In genomic region chr11:104917259-104918112, GRCh38 we compare ENCODE assay signal across 8 cellular contexts. TPM values are rescaled to one million over a fixed set of nuclear protein-coding genes. Genes with fewer than 3 reads are reported as not detected.
DNase-seq lines count a peak whose midpoint lies in the region; ATAC-seq and TF ChIP-seq lines count a peak whose summit lies in the region.

No MANE protein-coding gene starts in this region.

- H3K4me3 Mint-ChIP-seq in nephron = peak overlapping the region in 2 of 3 experiments; percentile 2 to 16

- in situ Hi-C loops in G401 (cut with HindIII; ENCODE audit: low sequenced_read_pairs) = no loop called here
- in situ Hi-C loops in brain microvascular endothelial cell (cut with HindIII; ENCODE audit: low pct_ligation_motif_present, low sequenced_read_pairs) = no loop called here

- peak overlapping the region; percentile 39 for H3K4me3 ChIP-seq in brain microvascular endothelial cell (ENCODE audit: low read depth, low read length)

- H3K9me3 Mint-ChIP-seq in nephron = peaks cover 5% of the 10 kb centered on the region

- no peaks in the 10 kb centered on the region for H3K36me3 ChIP-seq in brain microvascular endothelial cell (replicated peaks)

- DNase-seq in G401 (ENCODE audit: low spot score) (peak; percentile 41), brain microvascular endothelial cell (no peak), SIG-M5 treated with dmso at 0.1 percent for 504 hours (lab: John Stamatoyannopoulos, UW; ENCODE audit: unreplicated experiment) (no peak), epidermal melanocyte (ENCODE audit: insufficient read length, low spot score) (no peak)

- peak overlapping the region; percentile 75 for H3K27ac ChIP-seq in brain microvascular endothelial cell

- H3K4me1 Mint-ChIP-seq in nephron = peaks cover 11% of the 10 kb centered on the region

- TF ChIP-seq CTCF in brain microvascular endothelial cell (IDR thresholded peaks at IDR 0.05; ENCODE audit: low read depth, low read length, missing control alignments) (no peak), nephron (IDR thresholded peaks at IDR 0.05; ENCODE audit: unreplicated experiment in 3 of 3) (no peak)

- ATAC-seq in HG02840 (IDR thresholded peaks at IDR 0.05; ENCODE audit: low FRiP score, unreplicated experiment) = peak; percentile 21
- no peak for ATAC-seq in esophagus mucosa
- no peak for ATAC-seq in HG03460 (IDR thresholded peaks at IDR 0.05; ENCODE audit: unreplicated experiment)

- peak overlapping the region in 1 of 3 experiments; percentile 4 for H3K27ac Mint-ChIP-seq in nephron

- no peaks in the 10 kb centered on the region for H3K27me3 Mint-ChIP-seq in nephron (ENCODE audit: low read depth)

- H3K36me3 Mint-ChIP-seq in nephron (ENCODE audit: low read depth) = no peaks in the 10 kb centered on the region

- H3K27me3 ChIP-seq in brain microvascular endothelial cell (replicated peaks) = no peaks in the 10 kb centered on the region

RNA-seq across cellular contexts. Expression of gene CASP12, which starts 19.2 kb away (rescaled TPM):
- total RNA-seq in G401 (2014; rRNA removed; shearing (Covaris generic)) = not detected in 2 replicates
- not detected for total RNA-seq in esophagus mucosa

RNA-seq across cellular contexts. Expression of gene CASP4, which starts 50.9 kb away (rescaled TPM):
- total RNA-seq in G401 (2014; rRNA removed; shearing (Covaris generic)) = 0.31 and 0.55 TPM in 2 replicates
- total RNA-seq in esophagus mucosa = 77.3 TPM

Comparison
In these comparisons a context has a peak if more than half of its experiments do, and no peak if none do; other contexts are left out.
1. RNA of gene CASP4, which starts 50.9 kb away (total RNA-seq): 77.3 TPM in esophagus mucosa (single experiment); 0.31 to 0.55 TPM in G401; every median in the first group is over 10 times any median in the second.